16 cellular contexts compared by ENCODE assay signal in the genomic region with DNA sequence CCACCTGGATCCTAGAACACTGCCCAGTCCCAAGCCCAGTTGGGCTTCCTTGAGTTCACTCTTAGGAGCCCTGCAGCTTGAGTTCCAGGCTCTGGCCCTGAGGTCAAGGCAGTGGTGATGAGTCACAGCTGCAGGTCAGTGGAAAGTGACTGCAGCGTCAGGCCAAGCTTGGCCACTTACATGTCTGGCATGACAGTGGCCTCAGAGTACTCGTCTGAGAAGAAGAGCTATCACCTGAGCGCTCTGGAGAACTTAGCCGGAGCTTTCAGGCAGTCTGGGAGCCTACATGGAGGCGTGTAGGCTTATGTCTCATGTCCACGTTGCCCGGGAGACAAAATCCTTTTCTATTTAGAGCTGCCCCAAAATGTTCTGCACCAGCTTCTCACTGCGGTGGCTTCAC.
DNase-seq lines count a peak whose midpoint lies in the region; ATAC-seq and TF ChIP-seq lines count a peak whose summit lies in the region.
"Had no signal": no experiment of that assay in that cellular context is flagged by ENCODE, and none has a peak within 500 bp of the region (broad histone marks: within the 10 kb centered on the region; RNA-seq: fewer than 3 reads in every experiment).

No MANE protein-coding gene starts in this region.

- H3K4me3 ChIP-seq in Panc1 (ENCODE audit: low read depth in 2 of 2, low read length in 2 of 2) (no peak overlapping the region), gastrocnemius medialis (no peak overlapping the region)

- peaks cover 2% of the 10 kb centered on the region for H3K36me3 Mint-ChIP-seq in activated naive CD4-positive, alpha-beta T cell treated with anti-CD3 and anti-CD28 coated beads for 36 hours (ENCODE audit: low read depth)

- in situ Hi-C loops in Panc1 (cut with HindIII; ENCODE audit: low pct_unique_long_range_greater_than_20kb, low sequenced_read_pairs), result no loop called here
- in situ Hi-C loops in gastrocnemius medialis (cut with MboI; ENCODE audit: low sequenced_read_pairs in 4 of 4), result no loop called here

- no peak overlapping the region for H3K27ac ChIP-seq in Panc1 (ENCODE audit: low read length)
- H3K27ac ChIP-seq in gastrocnemius medialis, result peak overlapping the region in 3 of 4 donors; percentile 50 to 55 (median 55)
- H3K27ac ChIP-seq: RWPE1 had no signal

- H3K4me1 ChIP-seq in Panc1 (ENCODE audit: control insufficient read depth, insufficient read depth, low read length), result peaks cover 21% of the 10 kb centered on the region
- H3K4me1 ChIP-seq in gastrocnemius medialis, result peaks cover 47% of the 10 kb centered on the region in 2 donors

- POLR2A ChIA-PET in Panc1 (lab: Charles Lee), result interaction anchor here (0.6 kb wide), 1 partner anchor 72 kb away, joined by 6 read pairs; no protein-coding TSS in a partner anchor

- intact Hi-C loops in Panc1 (cut with micrococcal nuclease; ENCODE audit: unreplicated experiment) (no loop called here), gastrocnemius medialis (cut with DNase I; ENCODE audit: low total_unique reads) (no loop called here)
- intact Hi-C loops in activated naive CD4-positive, alpha-beta T cell treated with anti-CD3 and anti-CD28 coated beads for 36 hours (cut with micrococcal nuclease), result no loop called here

- no peak for TF ChIP-seq POLR2A in gastrocnemius medialis (IDR thresholded peaks at IDR 0.05)

- H3K9me3 ChIP-seq in Panc1 (ENCODE audit: control insufficient read depth, insufficient read depth, low read depth, low read length), result no peaks in the 10 kb centered on the region
- H3K9me3 ChIP-seq in gastrocnemius medialis, result no peaks in the 10 kb centered on the region

- H3K4me1 Mint-ChIP-seq in activated naive CD4-positive, alpha-beta T cell treated with anti-CD3 and anti-CD28 coated beads for 36 hours (ENCODE audit: low read depth), result peaks cover 3% of the 10 kb centered on the region

- no TSS peak for BruUV-seq in Panc1 (replicated peaks; lab: Mats Ljungman, UMichigan)

- no peaks in the 10 kb centered on the region for H3K27me3 Mint-ChIP-seq in activated naive CD4-positive, alpha-beta T cell treated with anti-CD3 and anti-CD28 coated beads for 36 hours (ENCODE audit: low read depth)
- H3K27me3 Mint-ChIP-seq: IgD-negative memory B cell had no signal

- peak; percentile 82 for ATAC-seq in Panc1
- peak; percentile 92 to 95 for ATAC-seq in gastrocnemius medialis

- no peaks in the 10 kb centered on the region for H3K27me3 ChIP-seq in Panc1 (ENCODE audit: control insufficient read depth, insufficient read depth, low read length)
- no peaks in the 10 kb centered on the region for H3K27me3 ChIP-seq in gastrocnemius medialis

- no peak for TF ChIP-seq CTCF in Panc1 (IDR thresholded peaks at IDR 0.05)
- TF ChIP-seq CTCF in gastrocnemius medialis (IDR thresholded peaks at IDR 0.05 in 4 of 5, conservative IDR thresholded peaks at IDR 0.05 in 1 of 5), result no peak

- no peak overlapping the region for H3K4me3 Mint-ChIP-seq in activated naive CD4-positive, alpha-beta T cell treated with anti-CD3 and anti-CD28 coated beads for 36 hours
- H3K4me3 Mint-ChIP-seq: activated T-helper 1 cell treated with anti-CD3 and anti-CD28 coated beads, Interleukin-12 subunit alpha, Interleukin-12 subunit beta, Interleukin-2, Interleukin-4 antibody, amounts not matched to agents 30 ng/mL and 10 ng/mL and 1 ng/mL, durations not matched to agents 14 hours and 24 hours and 36 hours; IgD-negative memory B cell; nephron progenitor cell had no signal

- H3K36me3 ChIP-seq in Panc1 (ENCODE audit: control insufficient read depth, insufficient read depth, low read length) (no peaks in the 10 kb centered on the region), gastrocnemius medialis (no peaks in the 10 kb centered on the region)

- H3K9me3 Mint-ChIP-seq in activated naive CD4-positive, alpha-beta T cell treated with anti-CD3 and anti-CD28 coated beads for 36 hours, result no peaks in the 10 kb centered on the region
- H3K9me3 Mint-ChIP-seq: activated T-helper 1 cell treated with anti-CD3 and anti-CD28 coated beads, Interleukin-12 subunit alpha, Interleukin-12 subunit beta, Interleukin-2, Interleukin-4 antibody, amounts not matched to agents 30 ng/mL and 10 ng/mL and 1 ng/mL, durations not matched to agents 14 hours and 24 hours and 36 hours; IgD-negative memory B cell; nephron progenitor cell had no signal

- CTCF ChIA-PET in Panc1 (lab: Charles Lee), result no interaction called here
- CTCF ChIA-PET in activated naive CD4-positive, alpha-beta T cell treated with anti-CD3 and anti-CD28 coated beads for 36 hours (lab: Charles Lee), result interaction anchor here (0.9 to 2.6 kb wide), 2 partner anchors 12 to 19 kb away, joined by 3 to 9 read pairs; no protein-coding TSS in a partner anchor

- no peak overlapping the region for H3K27ac Mint-ChIP-seq in activated naive CD4-positive, alpha-beta T cell treated with anti-CD3 and anti-CD28 coated beads for 36 hours
- H3K27ac Mint-ChIP-seq: activated T-helper 1 cell treated with anti-CD3 and anti-CD28 coated beads, Interleukin-12 subunit alpha, Interleukin-12 subunit beta, Interleukin-2, Interleukin-4 antibody, amounts not matched to agents 30 ng/mL and 10 ng/mL and 1 ng/mL, durations not matched to agents 14 hours and 24 hours and 36 hours; IgD-negative memory B cell; nephron progenitor cell had no signal

- DNase-seq in DMS53 (lab: John Stamatoyannopoulos, UW), result peak; percentile 41
- DNase-seq in DMS53 treated with DMSO at 0.1 percent for 48 hours (lab: John Stamatoyannopoulos, UW; ENCODE audit: unreplicated experiment), result no peak
- no peak for DNase-seq in Panc1 (ENCODE audit: low read depth, low spot score)
- peak; percentile 18 for DNase-seq in glomerular visceral epithelial cell (ENCODE audit: extremely low spot score)
- DNase-seq in gastrocnemius medialis, result peak; percentile 56 to 81
- DNase-seq in activated naive CD4-positive, alpha-beta T cell treated with anti-CD3 and anti-CD28 coated beads for 36 hours, result no peak
- no peak for DNase-seq in SK-N-DZ (ENCODE audit: low spot score)
- DNase-seq in GDM1 (lab: John Stamatoyannopoulos, UW), result no peak
- DNase-seq: activated CD4-positive, alpha-beta T cell treated with anti-CD3 and anti-CD28 coated beads, Interleukin-2, amount 50 U/mL, for 48 hours; effector CD4-positive, alpha-beta T cell; left cardiac atrium; NCI-H510A; nephron progenitor cell had no signal

Comparison
In these comparisons a context has a peak if more than half of its experiments do, and no peak if none do; other contexts are left out.
1. DNase-seq: peak in DMS53 (single experiment), glomerular visceral epithelial cell (single experiment) and gastrocnemius medialis (2 of 2); none in DMS53 treated with DMSO at 0.1 percent for 48 hours (single experiment), Panc1 (single experiment), activated naive CD4-positive, alpha-beta T cell treated with anti-CD3 and anti-CD28 coated beads for 36 hours (single experiment), SK-N-DZ (single experiment) and GDM1 (single experiment).